ENCODE assay signal across 9 cellular contexts in genomic region chr20:56629464-56630085, GRCh38. TPM values are rescaled to one million over a fixed set of nuclear protein-coding genes. Genes with fewer than 3 reads are reported as not detected.
DNase-seq lines count a peak whose midpoint lies in the region; ATAC-seq and TF ChIP-seq lines count a peak whose summit lies in the region.
"Had no signal": no experiment of that assay in that cellular context is flagged by ENCODE, and none has a peak within 500 bp of the region (broad histone marks: within the 10 kb centered on the region; RNA-seq: fewer than 3 reads in every experiment).

No MANE protein-coding gene starts in this region.

- peak; percentile 19 for DNase-seq in A172 (ENCODE audit: low spot score)
- peak; percentile 69 for DNase-seq in H7
- no peak for DNase-seq in breast epithelium (ENCODE audit: low spot score in 2 of 2)
- no peak for DNase-seq in NCI-H2171 treated with DMSO at 0.1 percent for 48 hours (lab: John Stamatoyannopoulos, UW)
- DNase-seq in NCI-H146 treated with DMSO at 0.1 percent for 48 hours (lab: John Stamatoyannopoulos, UW; ENCODE audit: unreplicated experiment): no peak

- TF ChIP-seq POLR2A in breast epithelium (IDR thresholded peaks at IDR 0.05): peak; percentile 11

- no peaks in the 10 kb centered on the region for H3K9me3 ChIP-seq in breast epithelium
- H3K9me3 ChIP-seq in muscle layer of colon (ENCODE audit: low read length): no peaks in the 10 kb centered on the region

- H3K36me3 ChIP-seq in H7 (replicated peaks; ENCODE audit: control insufficient read depth, insufficient read depth, low read length) (peaks cover 4% of the 10 kb centered on the region), breast epithelium (no peaks in the 10 kb centered on the region), muscle layer of colon (ENCODE audit: insufficient read depth, low read length) (peaks cover 4% of the 10 kb centered on the region)

- peak overlapping the region; percentile 90 for H3K4me3 ChIP-seq in H7 (ENCODE audit: insufficient read depth, low read depth, low read length)
- H3K4me3 ChIP-seq in breast epithelium: peak overlapping the region; percentile 49 to 81 (median 75)
- peak overlapping the region; percentile 76 to 80 for H3K4me3 ChIP-seq in muscle layer of colon (ENCODE audit: low read depth in 1 of 2, low read length in 2 of 2)

- H3K27ac Mint-ChIP-seq in activated T-helper 17 cell treated with anti-CD3 and anti-CD28 coated beads, Interleukin-2, amount 50 U/mL, for 72 hours: no peak overlapping the region

- H3K4me1 Mint-ChIP-seq in activated T-helper 17 cell treated with anti-CD3 and anti-CD28 coated beads, Interleukin-2, amount 50 U/mL, for 72 hours: no peaks in the 10 kb centered on the region

- H3K4me3 Mint-ChIP-seq in activated T-helper 17 cell treated with anti-CD3 and anti-CD28 coated beads, Interleukin-2, amount 50 U/mL, for 72 hours: no peak overlapping the region

- H3K27ac ChIP-seq in breast epithelium (peak overlapping the region; percentile 93 to 98), muscle layer of colon (ENCODE audit: low read depth, low read length) (peak overlapping the region; percentile 81)
- H3K27ac ChIP-seq: HL-60 had no signal

- intact Hi-C loops in breast epithelium (cut with DNase I; ENCODE audit: low total_unique reads): no loop called here

- H3K36me3 Mint-ChIP-seq in activated T-helper 17 cell treated with anti-CD3 and anti-CD28 coated beads, Interleukin-2, amount 50 U/mL, for 72 hours (ENCODE audit: low read depth): no peaks in the 10 kb centered on the region

- ATAC-seq in activated T-helper 17 cell treated with anti-CD3 and anti-CD28 coated beads, Interleukin-2, amount 50 U/mL, for 72 hours (replicated peaks): no peak
- ATAC-seq in GM19467 (IDR thresholded peaks at IDR 0.05; ENCODE audit: unreplicated experiment): no peak

- H3K27me3 Mint-ChIP-seq in activated T-helper 17 cell treated with anti-CD3 and anti-CD28 coated beads, Interleukin-2, amount 50 U/mL, for 72 hours: peaks cover 31% of the 10 kb centered on the region

- peak overlapping the region; percentile 97 for H3K9ac ChIP-seq in muscle layer of colon (ENCODE audit: low read length)

- no peak for TF ChIP-seq CTCF in breast epithelium (IDR thresholded peaks at IDR 0.05)

- H3K4me1 ChIP-seq in breast epithelium: no peaks in the 10 kb centered on the region
- H3K4me1 ChIP-seq in muscle layer of colon (ENCODE audit: insufficient read depth, low read length): peaks cover 20% of the 10 kb centered on the region

- no peaks in the 10 kb centered on the region for H3K9me3 Mint-ChIP-seq in activated T-helper 17 cell treated with anti-CD3 and anti-CD28 coated beads, Interleukin-2, amount 50 U/mL, for 72 hours

- H3K27me3 ChIP-seq in H7 (ENCODE audit: control insufficient read depth, insufficient read depth, low read length) (peaks cover 49% of the 10 kb centered on the region), breast epithelium (peaks cover 6 to 63% of the 10 kb centered on the region in 2 donors), muscle layer of colon (ENCODE audit: control insufficient read depth in 1 of 2, insufficient read depth in 2 of 2, low read length in 2 of 2) (peaks cover 24 to 70% of the 10 kb centered on the region in 2 donors)

RNA-seq across cellular contexts. Expression of gene TFAP2C, which starts 0.5 kb away (rescaled TPM):
- total RNA-seq in A172 (2014; rRNA removed; shearing (Covaris generic)): 1.9 and 2.0 TPM in 2 replicates
- 23.6 and 38.4 TPM in 2 replicates for total RNA-seq in H7 (2014; rRNA removed; shearing (Covaris generic))
- 10 to 100 TPM in 2 of 3 donors, 1 to 10 TPM in 1; 1.8 to 66.9 (median 24.9) TPM for total RNA-seq in breast epithelium
- total RNA-seq in activated T-helper 17 cell treated with anti-CD3 and anti-CD28 coated beads, Interleukin-2, amount 50 U/mL, for 72 hours: not detected

Comparison
In these comparisons a context has a peak if more than half of its experiments do, and no peak if none do; other contexts are left out.
1. DNase-seq: peak in A172 (single experiment) and H7 (single experiment); none in breast epithelium (0 of 2), NCI-H2171 treated with DMSO at 0.1 percent for 48 hours (single experiment) and NCI-H146 treated with DMSO at 0.1 percent for 48 hours (single experiment).
2. Peak in every context shown above with its lines, with median percentiles within 50 percentile points of each other: H3K4me3 ChIP-seq.